Comparison of ENCODE assay signal across 2 cellular contexts in the genomic region with DNA sequence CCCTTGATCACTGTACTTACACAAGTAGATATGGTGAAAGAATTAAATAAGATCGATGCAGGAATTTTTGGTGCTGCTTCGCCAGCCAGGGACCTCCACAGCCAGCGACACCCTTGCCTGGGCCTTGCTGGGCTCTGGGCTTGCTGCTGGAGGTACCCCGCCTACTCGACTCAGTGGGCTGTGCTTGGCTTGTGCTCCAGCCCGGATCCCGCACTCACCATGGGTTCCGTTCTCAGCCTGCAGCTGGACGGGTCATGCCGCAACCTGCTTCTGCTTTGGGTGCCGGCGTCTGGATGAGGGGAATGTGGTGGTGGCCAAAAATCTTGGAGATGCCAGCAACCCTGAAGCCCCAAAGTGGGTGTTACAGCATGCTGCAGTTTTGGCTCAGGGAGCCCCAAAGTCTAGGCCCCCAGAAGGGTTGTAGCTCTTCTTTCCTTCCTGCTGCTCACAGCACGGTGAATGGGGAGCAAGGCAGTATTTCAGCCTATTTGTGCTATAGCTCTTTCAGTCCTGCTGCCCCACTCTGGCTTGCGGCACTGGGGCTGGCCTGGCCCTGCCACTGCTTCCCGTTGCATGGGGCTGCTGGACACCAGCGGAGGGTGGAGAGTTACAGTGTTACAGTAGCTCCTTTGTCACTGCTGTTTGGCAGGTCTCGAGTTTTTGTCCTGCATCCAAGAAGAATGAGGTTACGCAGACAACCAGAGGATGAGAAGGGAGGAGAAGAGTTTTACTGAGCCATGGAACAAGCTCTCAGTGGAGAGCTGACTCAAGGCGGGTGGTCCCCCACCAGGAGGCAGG.
TF ChIP-seq lines count a peak whose summit lies in the region.

No MANE protein-coding gene starts in this region.

TF ChIP-seq in WTC11, 78 proteins besides CTCF, POLR2A, EP300 and RAD21:
- TF ChIP-seq KAT7 (CRISPR knock-in tag; IDR thresholded peaks at IDR 0.05; ENCODE audit: borderline replicate concordance): no peak
- no peak for TF ChIP-seq ZNF423 (CRISPR knock-in tag; IDR thresholded peaks at IDR 0.05)
- no peak for TF ChIP-seq SP1 (CRISPR knock-in tag; conservative IDR thresholded peaks at IDR 0.05)
- no peak for TF ChIP-seq NR3C1 (CRISPR knock-in tag; conservative IDR thresholded peaks at IDR 0.05; ENCODE audit: low read depth)
- TF ChIP-seq, protein P1, sequence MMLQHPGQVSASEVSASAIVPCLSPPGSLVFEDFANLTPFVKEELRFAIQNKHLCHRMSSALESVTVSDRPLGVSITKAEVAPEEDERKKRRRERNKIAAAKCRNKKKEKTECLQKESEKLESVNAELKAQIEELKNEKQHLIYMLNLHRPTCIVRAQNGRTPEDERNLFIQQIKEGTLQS (CRISPR knock-in tag; conservative IDR thresholded peaks at IDR 0.05): no peak
- TF ChIP-seq TCF7 (CRISPR knock-in tag; IDR thresholded peaks at IDR 0.05; ENCODE audit: low read depth): no peak
- TF ChIP-seq NFATC4 (CRISPR knock-in tag; IDR thresholded peaks at IDR 0.05): no peak
- TF ChIP-seq RELA (CRISPR knock-in tag; IDR thresholded peaks at IDR 0.05; ENCODE audit: borderline replicate concordance): no peak
- TF ChIP-seq, protein P2, sequence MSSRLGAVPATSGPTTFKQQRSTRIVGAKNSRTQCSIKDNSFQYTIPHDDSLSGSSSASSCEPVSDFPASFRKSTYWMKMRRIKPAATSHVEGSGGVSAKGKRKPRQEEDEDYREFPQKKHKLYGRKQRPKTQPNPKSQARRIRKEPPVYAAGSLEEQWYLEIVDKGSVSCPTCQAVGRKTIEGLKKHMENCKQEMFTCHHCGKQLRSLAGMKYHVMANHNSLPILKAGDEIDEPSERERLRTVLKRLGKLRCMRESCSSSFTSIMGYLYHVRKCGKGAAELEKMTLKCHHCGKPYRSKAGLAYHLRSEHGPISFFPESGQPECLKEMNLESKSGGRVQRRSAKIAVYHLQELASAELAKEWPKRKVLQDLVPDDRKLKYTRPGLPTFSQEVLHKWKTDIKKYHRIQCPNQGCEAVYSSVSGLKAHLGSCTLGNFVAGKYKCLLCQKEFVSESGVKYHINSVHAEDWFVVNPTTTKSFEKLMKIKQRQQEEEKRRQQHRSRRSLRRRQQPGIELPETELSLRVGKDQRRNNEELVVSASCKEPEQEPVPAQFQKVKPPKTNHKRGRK (CRISPR knock-in tag; IDR thresholded peaks at IDR 0.05; ENCODE audit: borderline replicate concordance): no peak

TF ChIP-seq in HepG2, 621 proteins besides CTCF, POLR2A, EP300 and RAD21:
- TF ChIP-seq ZNF451 (CRISPR knock-in tag; IDR thresholded peaks at IDR 0.05) (no peak), CHD4 (IDR thresholded peaks at IDR 0.05; ENCODE audit: borderline replicate concordance, low read length) (no peak), CBFB (CRISPR knock-in tag; IDR thresholded peaks at IDR 0.05) (no peak), ZFX (CRISPR knock-in tag; IDR thresholded peaks at IDR 0.05; ENCODE audit: low read depth) (no peak)
- TF ChIP-seq, protein P3, sequence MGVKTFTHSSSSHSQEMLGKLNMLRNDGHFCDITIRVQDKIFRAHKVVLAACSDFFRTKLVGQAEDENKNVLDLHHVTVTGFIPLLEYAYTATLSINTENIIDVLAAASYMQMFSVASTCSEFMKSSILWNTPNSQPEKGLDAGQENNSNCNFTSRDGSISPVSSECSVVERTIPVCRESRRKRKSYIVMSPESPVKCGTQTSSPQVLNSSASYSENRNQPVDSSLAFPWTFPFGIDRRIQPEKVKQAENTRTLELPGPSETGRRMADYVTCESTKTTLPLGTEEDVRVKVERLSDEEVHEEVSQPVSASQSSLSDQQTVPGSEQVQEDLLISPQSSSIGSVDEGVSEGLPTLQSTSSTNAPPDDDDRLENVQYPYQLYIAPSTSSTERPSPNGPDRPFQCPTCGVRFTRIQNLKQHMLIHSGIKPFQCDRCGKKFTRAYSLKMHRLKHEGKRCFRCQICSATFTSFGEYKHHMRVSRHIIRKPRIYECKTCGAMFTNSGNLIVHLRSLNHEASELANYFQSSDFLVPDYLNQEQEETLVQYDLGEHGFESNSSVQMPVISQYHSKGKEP (CRISPR knock-in tag; IDR thresholded peaks at IDR 0.05): no peak
- TF ChIP-seq, protein P4, sequence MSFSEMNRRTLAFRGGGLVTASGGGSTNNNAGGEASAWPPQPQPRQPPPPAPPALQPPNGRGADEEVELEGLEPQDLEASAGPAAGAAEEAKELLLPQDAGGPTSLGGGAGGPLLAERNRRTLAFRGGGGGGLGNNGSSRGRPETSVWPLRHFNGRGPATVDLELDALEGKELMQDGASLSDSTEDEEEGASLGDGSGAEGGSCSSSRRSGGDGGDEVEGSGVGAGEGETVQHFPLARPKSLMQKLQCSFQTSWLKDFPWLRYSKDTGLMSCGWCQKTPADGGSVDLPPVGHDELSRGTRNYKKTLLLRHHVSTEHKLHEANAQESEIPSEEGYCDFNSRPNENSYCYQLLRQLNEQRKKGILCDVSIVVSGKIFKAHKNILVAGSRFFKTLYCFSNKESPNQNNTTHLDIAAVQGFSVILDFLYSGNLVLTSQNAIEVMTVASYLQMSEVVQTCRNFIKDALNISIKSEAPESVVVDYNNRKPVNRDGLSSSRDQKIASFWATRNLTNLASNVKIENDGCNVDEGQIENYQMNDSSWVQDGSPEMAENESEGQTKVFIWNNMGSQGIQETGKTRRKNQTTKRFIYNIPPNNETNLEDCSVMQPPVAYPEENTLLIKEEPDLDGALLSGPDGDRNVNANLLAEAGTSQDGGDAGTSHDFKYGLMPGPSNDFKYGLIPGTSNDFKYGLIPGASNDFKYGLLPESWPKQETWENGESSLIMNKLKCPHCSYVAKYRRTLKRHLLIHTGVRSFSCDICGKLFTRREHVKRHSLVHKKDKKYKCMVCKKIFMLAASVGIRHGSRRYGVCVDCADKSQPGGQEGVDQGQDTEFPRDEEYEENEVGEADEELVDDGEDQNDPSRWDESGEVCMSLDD (CRISPR knock-in tag; IDR thresholded peaks at IDR 0.05; ENCODE audit: borderline replicate concordance): no peak
